In genomic region chr10:70131560-70131937, GRCh38 we compare ENCODE assay signal across 9 cellular contexts. TPM values are rescaled to one million over a fixed set of nuclear protein-coding genes. Genes with fewer than 3 reads are reported as not detected.
DNase-seq lines count a peak whose midpoint lies in the region; ATAC-seq and TF ChIP-seq lines count a peak whose summit lies in the region.
"Had no signal": no experiment of that assay in that cellular context is flagged by ENCODE, and none has a peak within 500 bp of the region (broad histone marks: within the 10 kb centered on the region; RNA-seq: fewer than 3 reads in every experiment).

No MANE protein-coding gene starts in this region.

- no peaks in the 10 kb centered on the region for H4K20me1 ChIP-seq in hepatocyte (ENCODE audit: insufficient read depth, poor library complexity, severe bottlenecking)

- H3K27ac ChIP-seq in hepatocyte = peak overlapping the region; percentile 25

- H2AFZ ChIP-seq in hepatocyte = no peak overlapping the region

- H3K9me3 ChIP-seq in hepatocyte (ENCODE audit: low read depth) = no peaks in the 10 kb centered on the region

- WGBS in hepatocyte (ENCODE audit: low lambda C conversion rate, missing lambda C conversion rate) = 98% methylated on average over 4 of the region's 4 CpGs

- peak overlapping the region; percentile 88 for H3K4me3 Mint-ChIP-seq in WTC11
- peak overlapping the region; percentile 85 to 97 for H3K4me3 Mint-ChIP-seq in stimulated activated naive B cell treated with anti-CD40 and anti-IgM and Interleukin-4, amounts not matched to agents 10 μg/mL and 1 μg/mL and 100 μg/mL, for 72 hours

- DNase-seq in activated CD4-positive, CD25-positive, alpha-beta regulatory T cell treated with anti-CD3 and anti-CD28 coated beads, Interleukin-2, amount 50 U/mL, for 72 hours = peak; percentile 29
- DNase-seq in WTC11 (ENCODE audit: low spot score) = no peak
- DNase-seq in hepatocyte (ENCODE audit: low spot score) = no peak
- DNase-seq in stimulated activated naive B cell treated with anti-CD40 and anti-IgM and Interleukin-4, amounts not matched to agents 10 μg/mL and 1 μg/mL and 100 μg/mL, for 72 hours = no peak
- DNase-seq in cerebellar nuclear complex (lab: John Stamatoyannopoulos, UW) = no peak
- no peak for DNase-seq in stimulated activated CD4-positive, alpha-beta T cell treated with anti-CD3 and anti-CD28 coated beads, Interleukin-15, amount 100 ng/mL, for 24 hours

- no peaks in the 10 kb centered on the region for H3K9me3 Mint-ChIP-seq in WTC11
- no peaks in the 10 kb centered on the region for H3K9me3 Mint-ChIP-seq in stimulated activated naive B cell treated with anti-CD40 and anti-IgM and Interleukin-4, amounts not matched to agents 10 μg/mL and 1 μg/mL and 100 μg/mL, for 72 hours
- H3K9me3 Mint-ChIP-seq: CD14-positive monocyte had no signal

- H3K79me2 ChIP-seq in hepatocyte = peaks cover 5% of the 10 kb centered on the region

- no peak overlapping the region for H3K4me3 ChIP-seq in hepatocyte

- no peaks in the 10 kb centered on the region for H3K36me3 ChIP-seq in hepatocyte (replicated peaks; ENCODE audit: insufficient read depth, low read depth)

- no peaks in the 10 kb centered on the region for H3K9me2 ChIP-seq in hepatocyte (replicated peaks; ENCODE audit: insufficient read depth)

- H3K27me3 Mint-ChIP-seq in WTC11 (ENCODE audit: low read depth) = peaks cover 24% of the 10 kb centered on the region
- peaks cover 0 to 4% of the 10 kb centered on the region in 2 donors for H3K27me3 Mint-ChIP-seq in stimulated activated naive B cell treated with anti-CD40 and anti-IgM and Interleukin-4, amounts not matched to agents 10 μg/mL and 1 μg/mL and 100 μg/mL, for 72 hours

- CTCF ChIA-PET in WTC11 (lab: Charles Lee) = no interaction called here

- TF ChIP-seq CTCF in WTC11 (IDR thresholded peaks at IDR 0.05) = no peak
- TF ChIP-seq CTCF in hepatocyte (IDR thresholded peaks at IDR 0.05; ENCODE audit: poor library complexity) = no peak

- POLR2A ChIA-PET in WTC11 (lab: Charles Lee) = no interaction called here

- H3K4me1 Mint-ChIP-seq in WTC11 = peaks cover 12% of the 10 kb centered on the region
- H3K4me1 Mint-ChIP-seq in stimulated activated naive B cell treated with anti-CD40 and anti-IgM and Interleukin-4, amounts not matched to agents 10 μg/mL and 1 μg/mL and 100 μg/mL, for 72 hours = peaks cover 22 to 36% of the 10 kb centered on the region in 2 donors

- peak overlapping the region; percentile 92 for H3K4me2 ChIP-seq in hepatocyte

- no peak overlapping the region for H3K27ac Mint-ChIP-seq in WTC11
- H3K27ac Mint-ChIP-seq in stimulated activated naive B cell treated with anti-CD40 and anti-IgM and Interleukin-4, amounts not matched to agents 10 μg/mL and 1 μg/mL and 100 μg/mL, for 72 hours = peak overlapping the region; percentile 97

- peaks cover 9% of the 10 kb centered on the region for H3K4me1 ChIP-seq in hepatocyte (ENCODE audit: insufficient read depth)

- no peak for ATAC-seq in activated CD4-positive, CD25-positive, alpha-beta regulatory T cell treated with anti-CD3 and anti-CD28 coated beads, Interleukin-2, amount 50 U/mL, for 24 hours
- ATAC-seq in WTC11 = no peak
- ATAC-seq in stimulated activated naive B cell treated with anti-CD40 and anti-IgM and Interleukin-4, amounts not matched to agents 10 μg/mL and 1 μg/mL and 100 μg/mL, for 72 hours (replicated peaks) = no peak
- ATAC-seq in HG02642 (IDR thresholded peaks at IDR 0.05; ENCODE audit: poor library complexity, unreplicated experiment) = no peak

- no peaks in the 10 kb centered on the region for H3K36me3 Mint-ChIP-seq in WTC11
- peaks cover 9 to 13% of the 10 kb centered on the region in 2 donors for H3K36me3 Mint-ChIP-seq in stimulated activated naive B cell treated with anti-CD40 and anti-IgM and Interleukin-4, amounts not matched to agents 10 μg/mL and 1 μg/mL and 100 μg/mL, for 72 hours

- no peaks in the 10 kb centered on the region for H3K27me3 ChIP-seq in hepatocyte

TF ChIP-seq in WTC11, 78 proteins besides CTCF, POLR2A, EP300 and RAD21:
- TF ChIP-seq ZNF121 (CRISPR knock-in tag; IDR thresholded peaks at IDR 0.05) = no peak
- no peak for TF ChIP-seq ZNF671 (CRISPR knock-in tag; IDR thresholded peaks at IDR 0.05)
- TF ChIP-seq NR3C1 (CRISPR knock-in tag; conservative IDR thresholded peaks at IDR 0.05; ENCODE audit: low read depth) = no peak
- no peak for TF ChIP-seq GRHL2 (CRISPR knock-in tag; IDR thresholded peaks at IDR 0.05; ENCODE audit: insufficient replicate concordance, severe bottlenecking)
- TF ChIP-seq ZNF317 (CRISPR knock-in tag; IDR thresholded peaks at IDR 0.05; ENCODE audit: borderline replicate concordance, low read depth) = no peak
- no peak for TF ChIP-seq ATF1 (CRISPR knock-in tag; IDR thresholded peaks at IDR 0.05)
- TF ChIP-seq ZNF416 (CRISPR knock-in tag; IDR thresholded peaks at IDR 0.05) = no peak

RNA-seq across cellular contexts. Expression of gene AIFM2, which starts 1.1 kb away (rescaled TPM):
- 4.4 to 5.2 TPM (median 4.6 TPM) in 3 replicates for total RNA-seq in WTC11 (2021)
- 7.9 and 8.6 TPM in 2 replicates for total RNA-seq in hepatocyte
- polyA plus RNA-seq in hepatocyte = 11.8 and 16.1 TPM in 2 replicates

RNA-seq across cellular contexts. Expression of gene TYSND1, which starts 15.0 kb away (rescaled TPM):
- total RNA-seq in WTC11 (2021) = 18.9 to 21.3 TPM (median 20.7 TPM) in 3 replicates
- 12.1 and 12.6 TPM in 2 replicates for total RNA-seq in hepatocyte
- 13.3 and 22.0 TPM in 2 replicates for polyA plus RNA-seq in hepatocyte

RNA-seq across cellular contexts. Expression of gene SAR1A, which starts 38.8 kb away (rescaled TPM):
- total RNA-seq in WTC11 (2021) (102 to 111 TPM (median 109 TPM) in 3 replicates), hepatocyte (141 and 164 TPM in 2 replicates)
- 106 and 131 TPM in 2 replicates for polyA plus RNA-seq in hepatocyte
